ENCODE assay signal across 1 cellular context in genomic region chr1:3796215-3797193, GRCh38.
A peak's percentile ranks its signal among the peaks of the same experiment; 100 is the strongest.
TF ChIP-seq lines count a peak whose summit lies in the region.

Gene LRRC47 (minus strand): TSS chr1:3796498. CDS start chr1:3796476, 22 bp downstream.

TF ChIP-seq in GM12878, 131 proteins besides CTCF, POLR2A, EP300 and RAD21 (continued from another document):
- TF ChIP-seq BACH1 (IDR thresholded peaks at IDR 0.05; ENCODE audit: borderline replicate concordance) (peak; percentile 68), ZNF207 (IDR thresholded peaks at IDR 0.05; ENCODE audit: borderline replicate concordance) (peak; percentile 90; the same call in 1 of the 2 replicates), BHLHE40 (IDR thresholded peaks at IDR 0.05; ENCODE audit: borderline replicate concordance in 1 of 2, low read depth in 2 of 2, low read length in 1 of 2) (peak; percentile 83 to 88), EGR1 (IDR thresholded peaks at IDR 0.05; ENCODE audit: borderline replicate concordance in 1 of 2, low read depth in 2 of 2, low read length in 2 of 2) (peak in 1 of 2 experiments; percentile 88; a peak in 2 of 3 replicates), JUNB (IDR thresholded peaks at IDR 0.05) (no peak), HDAC2 (IDR thresholded peaks at IDR 0.05) (no peak; the same call in 1 of the 2 replicates), ATF7 (IDR thresholded peaks at IDR 0.05; ENCODE audit: low read depth) (no peak), NFYA (IDR thresholded peaks at IDR 0.05; ENCODE audit: borderline replicate concordance, low read depth, low read length) (no peak), PAX5 (IDR thresholded peaks at IDR 0.05; ENCODE audit: borderline replicate concordance, low read depth, low read length) (no peak), SIN3A (IDR thresholded peaks at IDR 0.05; ENCODE audit: low read depth, low read length) (peak; percentile 93), SREBF2 (IDR thresholded peaks at IDR 0.05; ENCODE audit: low read length) (peak; percentile 52; the same call in 1 of the 2 replicates)
